ENCODE assay signal across 19 cellular contexts in the genomic region with DNA sequence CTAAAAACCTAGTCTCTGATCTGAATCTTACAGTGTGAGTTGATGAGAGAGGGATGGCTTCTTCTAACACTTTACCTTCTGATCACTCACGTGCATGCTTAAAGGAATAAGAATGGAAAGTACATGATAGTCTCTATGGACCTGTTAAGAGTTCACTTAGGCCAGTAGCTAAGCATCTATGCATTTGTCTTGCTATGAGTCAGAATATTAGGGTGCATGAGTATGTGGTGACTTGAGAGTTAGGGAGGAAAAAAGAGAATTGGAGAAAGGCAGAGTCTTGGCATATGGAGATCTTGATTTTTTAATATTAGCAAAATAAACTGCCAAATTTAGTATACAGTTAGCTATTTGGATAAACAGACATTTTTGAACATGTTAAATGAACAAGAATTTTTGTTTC.
"Had no signal": no experiment of that assay in that cellular context is flagged by ENCODE, and none has a peak within 500 bp of the region (broad histone marks: within the 10 kb centered on the region; RNA-seq: fewer than 3 reads in every experiment).

No MANE protein-coding gene starts in this region.

- H3K4me3 ChIP-seq: cardiac muscle cell, esophagus squamous epithelium, left ventricle myocardium inferior, tibial artery had no signal

- H3K9me3 ChIP-seq: esophagus squamous epithelium, left ventricle myocardium inferior, tibial artery had no signal

- H3K36me3 Mint-ChIP-seq: activated CD4-positive, alpha-beta memory T cell treated with anti-CD3 and anti-CD28 coated beads for 36 hours; activated naive CD8-positive, alpha-beta T cell had no signal

- H3K27ac Mint-ChIP-seq: activated CD4-positive, alpha-beta memory T cell treated with anti-CD3 and anti-CD28 coated beads for 36 hours; activated CD4-positive, alpha-beta T cell treated with anti-CD3 and anti-CD28 coated beads for 36 hours; activated naive CD8-positive, alpha-beta T cell; nephron had no signal

- H3K27ac ChIP-seq: cardiac muscle cell, esophagus squamous epithelium, left ventricle myocardium inferior, tibial artery had no signal

- DNase-seq: activated CD4-positive, alpha-beta memory T cell treated with anti-CD3 and anti-CD28 coated beads for 36 hours; activated CD4-positive, alpha-beta T cell treated with anti-CD3 and anti-CD28 coated beads for 36 hours; activated T-cell treated with anti-CD3 and anti-CD28 coated beads for 4 hours; amniotic stem cell; dermis blood vessel endothelial cell; effector memory CD4-positive, alpha-beta T cell; esophagus squamous epithelium; kidney glomerular epithelial cell; left ventricle myocardium inferior; mammary epithelial cell; midbrain; occipital lobe; retina; stimulated activated CD4-positive, alpha-beta T cell treated with anti-CD3 and anti-CD28 coated beads, Interleukin-2, amount 100 ng/mL, for 24 hours; stimulated activated naive CD4-positive, alpha-beta T cell treated with Interleukin-2 at 50 U/mL for 16 hours; tibial artery had no signal

- H3K9me3 Mint-ChIP-seq: nephron had no signal

- H3K4me3 Mint-ChIP-seq: activated CD4-positive, alpha-beta memory T cell treated with anti-CD3 and anti-CD28 coated beads for 36 hours; activated CD4-positive, alpha-beta T cell treated with anti-CD3 and anti-CD28 coated beads for 36 hours; activated naive CD8-positive, alpha-beta T cell; nephron had no signal

- H3K36me3 ChIP-seq: esophagus squamous epithelium, left ventricle myocardium inferior, tibial artery had no signal

- H3K4me1 Mint-ChIP-seq: activated CD4-positive, alpha-beta T cell treated with anti-CD3 and anti-CD28 coated beads for 36 hours; nephron had no signal

- H3K27me3 ChIP-seq: cardiac muscle cell, esophagus squamous epithelium, tibial artery had no signal

- ATAC-seq: activated CD4-positive, alpha-beta T cell treated with anti-CD3 and anti-CD28 coated beads for 36 hours had no signal

- H3K4me1 ChIP-seq: esophagus squamous epithelium, left ventricle myocardium inferior had no signal

- H3K27me3 Mint-ChIP-seq: activated CD4-positive, alpha-beta memory T cell treated with anti-CD3 and anti-CD28 coated beads for 36 hours; activated CD4-positive, alpha-beta T cell treated with anti-CD3 and anti-CD28 coated beads for 36 hours; activated naive CD8-positive, alpha-beta T cell had no signal
